Comparison of ENCODE assay signal across 1 cellular context in the genomic region with DNA sequence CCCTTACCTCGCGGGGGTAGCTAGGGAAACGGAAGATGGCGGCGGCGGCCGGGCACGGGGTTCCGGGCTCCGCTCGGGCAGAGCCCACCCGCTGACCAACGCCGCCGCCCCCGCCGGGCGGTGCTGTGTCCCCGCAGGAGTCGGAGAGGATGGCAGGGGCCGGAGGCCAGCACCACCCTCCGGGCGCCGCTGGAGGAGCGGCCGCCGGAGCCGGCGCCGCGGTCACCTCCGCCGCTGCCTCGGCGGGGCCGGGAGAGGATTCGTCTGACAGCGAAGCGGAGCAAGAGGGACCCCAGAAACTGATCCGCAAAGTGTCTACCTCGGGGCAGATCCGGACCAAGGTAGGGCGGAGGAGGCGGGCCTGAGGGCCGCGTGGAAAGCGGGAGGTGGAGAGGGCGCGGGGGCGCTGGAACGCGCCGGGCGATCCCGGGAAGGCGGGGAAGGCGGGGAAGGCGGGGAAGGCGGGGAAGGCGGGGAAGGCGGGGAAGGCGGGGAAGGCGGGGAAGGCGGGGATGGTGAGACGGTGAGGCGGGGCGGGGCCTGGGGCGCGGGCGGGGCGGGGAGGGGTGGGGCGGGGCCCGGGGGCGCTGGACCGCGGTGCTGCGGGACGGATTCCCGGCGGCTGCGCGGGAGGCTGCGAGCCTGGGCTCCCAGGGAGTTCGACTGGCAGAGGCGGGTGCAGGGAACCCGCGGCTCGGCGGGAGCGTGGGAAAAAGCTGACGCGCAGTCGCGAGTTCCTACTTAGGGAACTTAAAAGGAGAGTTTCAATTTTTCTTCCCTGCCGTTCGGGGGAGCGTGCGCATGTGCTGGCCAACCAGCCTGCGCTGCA.
TF ChIP-seq lines count a peak whose summit lies in the region.

A gene with protein sequence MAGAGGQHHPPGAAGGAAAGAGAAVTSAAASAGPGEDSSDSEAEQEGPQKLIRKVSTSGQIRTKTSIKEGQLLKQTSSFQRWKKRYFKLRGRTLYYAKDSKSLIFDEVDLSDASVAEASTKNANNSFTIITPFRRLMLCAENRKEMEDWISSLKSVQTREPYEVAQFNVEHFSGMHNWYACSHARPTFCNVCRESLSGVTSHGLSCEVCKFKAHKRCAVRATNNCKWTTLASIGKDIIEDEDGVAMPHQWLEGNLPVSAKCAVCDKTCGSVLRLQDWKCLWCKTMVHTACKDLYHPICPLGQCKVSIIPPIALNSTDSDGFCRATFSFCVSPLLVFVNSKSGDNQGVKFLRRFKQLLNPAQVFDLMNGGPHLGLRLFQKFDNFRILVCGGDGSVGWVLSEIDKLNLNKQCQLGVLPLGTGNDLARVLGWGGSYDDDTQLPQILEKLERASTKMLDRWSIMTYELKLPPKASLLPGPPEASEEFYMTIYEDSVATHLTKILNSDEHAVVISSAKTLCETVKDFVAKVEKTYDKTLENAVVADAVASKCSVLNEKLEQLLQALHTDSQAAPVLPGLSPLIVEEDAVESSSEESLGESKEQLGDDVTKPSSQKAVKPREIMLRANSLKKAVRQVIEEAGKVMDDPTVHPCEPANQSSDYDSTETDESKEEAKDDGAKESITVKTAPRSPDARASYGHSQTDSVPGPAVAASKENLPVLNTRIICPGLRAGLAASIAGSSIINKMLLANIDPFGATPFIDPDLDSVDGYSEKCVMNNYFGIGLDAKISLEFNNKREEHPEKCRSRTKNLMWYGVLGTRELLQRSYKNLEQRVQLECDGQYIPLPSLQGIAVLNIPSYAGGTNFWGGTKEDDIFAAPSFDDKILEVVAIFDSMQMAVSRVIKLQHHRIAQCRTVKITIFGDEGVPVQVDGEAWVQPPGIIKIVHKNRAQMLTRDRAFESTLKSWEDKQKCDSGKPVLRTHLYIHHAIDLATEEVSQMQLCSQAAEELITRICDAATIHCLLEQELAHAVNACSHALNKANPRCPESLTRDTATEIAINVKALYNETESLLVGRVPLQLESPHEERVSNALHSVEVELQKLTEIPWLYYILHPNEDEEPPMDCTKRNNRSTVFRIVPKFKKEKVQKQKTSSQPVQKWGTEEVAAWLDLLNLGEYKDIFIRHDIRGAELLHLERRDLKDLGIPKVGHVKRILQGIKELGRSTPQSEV (plus strand): TSS at position 24 of the 829 bp plus-strand sequence. CDS start 126 bp downstream, at position 150.

TF ChIP-seq in HEK293, 187 proteins besides CTCF, POLR2A, EP300 and RAD21 (continued from another document and continues in another):
- TF ChIP-seq ZNF777 (tag by site-specific recombination; IDR thresholded peaks at IDR 0.05; ENCODE audit: borderline replicate concordance) (no peak), ZNF354C (tag by site-specific recombination; IDR thresholded peaks at IDR 0.05; ENCODE audit: borderline replicate concordance, low read depth) (no peak), ZNF626 (tag by site-specific recombination; IDR thresholded peaks at IDR 0.05) (no peak), ZNF473 (tag by site-specific recombination; IDR thresholded peaks at IDR 0.05) (no peak), ZNF404 (tag by site-specific recombination; IDR thresholded peaks at IDR 0.05) (no peak), GLIS2 (tag by site-specific recombination; IDR thresholded peaks at IDR 0.05) (peak; percentile 82), ZNF112 (tag by site-specific recombination; IDR thresholded peaks at IDR 0.05) (no peak), SETDB1 (IDR thresholded peaks at IDR 0.05; ENCODE audit: insufficient read length, low read length) (no peak), ZFP3 (tag by site-specific recombination; IDR thresholded peaks at IDR 0.05; ENCODE audit: low read depth) (no peak), ZNF776 (tag by site-specific recombination; IDR thresholded peaks at IDR 0.05; ENCODE audit: borderline replicate concordance) (no peak), GFI1B (tag by site-specific recombination; IDR thresholded peaks at IDR 0.05) (no peak), YY1 (tag by site-specific recombination; IDR thresholded peaks at IDR 0.05) (peak; percentile 71), MEIS1 (CRISPR knock-in tag; IDR thresholded peaks at IDR 0.05; ENCODE audit: borderline replicate concordance) (no peak), ZFP69B (tag by site-specific recombination; IDR thresholded peaks at IDR 0.05) (no peak), ZNF610 (tag by site-specific recombination; IDR thresholded peaks at IDR 0.05; ENCODE audit: borderline replicate concordance) (no peak), ZNF211 (tag by site-specific recombination; IDR thresholded peaks at IDR 0.05; ENCODE audit: low read depth) (no peak), PRDM1 (tag by site-specific recombination; IDR thresholded peaks at IDR 0.05) (no peak; the same call in 1 of the 2 replicates), ZNF585B (tag by site-specific recombination; IDR thresholded peaks at IDR 0.05) (no peak), ZNF677 (tag by site-specific recombination; IDR thresholded peaks at IDR 0.05) (0 out of 2 replicates have a peak, but pooled peaks have one; percentile 7), SCRT2 (tag by site-specific recombination; IDR thresholded peaks at IDR 0.05) (no peak), ZNF174 (tag by site-specific recombination; IDR thresholded peaks at IDR 0.05) (no peak), ZNF366 (tag by site-specific recombination; conservative IDR thresholded peaks at IDR 0.05) (peak; percentile 61), ZNF24 (tag by site-specific recombination; IDR thresholded peaks at IDR 0.05) (no peak), ZNF426 (tag by site-specific recombination; IDR thresholded peaks at IDR 0.05) (no peak), ZNF169 (tag by site-specific recombination; IDR thresholded peaks at IDR 0.05) (no peak), ZNF544 (tag by site-specific recombination; IDR thresholded peaks at IDR 0.05) (no peak)
- TF ChIP-seq, protein P1, sequence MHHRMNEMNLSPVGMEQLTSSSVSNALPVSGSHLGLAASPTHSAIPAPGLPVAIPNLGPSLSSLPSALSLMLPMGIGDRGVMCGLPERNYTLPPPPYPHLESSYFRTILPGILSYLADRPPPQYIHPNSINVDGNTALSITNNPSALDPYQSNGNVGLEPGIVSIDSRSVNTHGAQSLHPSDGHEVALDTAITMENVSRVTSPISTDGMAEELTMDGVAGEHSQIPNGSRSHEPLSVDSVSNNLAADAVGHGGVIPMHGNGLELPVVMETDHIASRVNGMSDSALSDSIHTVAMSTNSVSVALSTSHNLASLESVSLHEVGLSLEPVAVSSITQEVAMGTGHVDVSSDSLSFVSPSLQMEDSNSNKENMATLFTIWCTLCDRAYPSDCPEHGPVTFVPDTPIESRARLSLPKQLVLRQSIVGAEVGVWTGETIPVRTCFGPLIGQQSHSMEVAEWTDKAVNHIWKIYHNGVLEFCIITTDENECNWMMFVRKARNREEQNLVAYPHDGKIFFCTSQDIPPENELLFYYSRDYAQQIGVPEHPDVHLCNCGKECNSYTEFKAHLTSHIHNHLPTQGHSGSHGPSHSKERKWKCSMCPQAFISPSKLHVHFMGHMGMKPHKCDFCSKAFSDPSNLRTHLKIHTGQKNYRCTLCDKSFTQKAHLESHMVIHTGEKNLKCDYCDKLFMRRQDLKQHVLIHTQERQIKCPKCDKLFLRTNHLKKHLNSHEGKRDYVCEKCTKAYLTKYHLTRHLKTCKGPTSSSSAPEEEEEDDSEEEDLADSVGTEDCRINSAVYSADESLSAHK (tag by site-specific recombination; IDR thresholded peaks at IDR 0.05): peak; percentile 92
- TF ChIP-seq, protein P2, sequence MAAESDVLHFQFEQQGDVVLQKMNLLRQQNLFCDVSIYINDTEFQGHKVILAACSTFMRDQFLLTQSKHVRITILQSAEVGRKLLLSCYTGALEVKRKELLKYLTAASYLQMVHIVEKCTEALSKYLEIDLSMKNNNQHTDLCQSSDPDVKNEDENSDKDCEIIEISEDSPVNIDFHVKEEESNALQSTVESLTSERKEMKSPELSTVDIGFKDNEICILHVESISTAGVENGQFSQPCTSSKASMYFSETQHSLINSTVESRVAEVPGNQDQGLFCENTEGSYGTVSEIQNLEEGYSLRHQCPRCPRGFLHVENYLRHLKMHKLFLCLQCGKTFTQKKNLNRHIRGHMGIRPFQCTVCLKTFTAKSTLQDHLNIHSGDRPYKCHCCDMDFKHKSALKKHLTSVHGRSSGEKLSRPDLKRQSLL (tag by site-specific recombination; IDR thresholded peaks at IDR 0.05): no peak
- TF ChIP-seq, protein P3, sequence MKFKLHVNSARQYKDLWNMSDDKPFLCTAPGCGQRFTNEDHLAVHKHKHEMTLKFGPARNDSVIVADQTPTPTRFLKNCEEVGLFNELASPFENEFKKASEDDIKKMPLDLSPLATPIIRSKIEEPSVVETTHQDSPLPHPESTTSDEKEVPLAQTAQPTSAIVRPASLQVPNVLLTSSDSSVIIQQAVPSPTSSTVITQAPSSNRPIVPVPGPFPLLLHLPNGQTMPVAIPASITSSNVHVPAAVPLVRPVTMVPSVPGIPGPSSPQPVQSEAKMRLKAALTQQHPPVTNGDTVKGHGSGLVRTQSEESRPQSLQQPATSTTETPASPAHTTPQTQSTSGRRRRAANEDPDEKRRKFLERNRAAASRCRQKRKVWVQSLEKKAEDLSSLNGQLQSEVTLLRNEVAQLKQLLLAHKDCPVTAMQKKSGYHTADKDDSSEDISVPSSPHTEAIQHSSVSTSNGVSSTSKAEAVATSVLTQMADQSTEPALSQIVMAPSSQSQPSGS (tag by site-specific recombination; IDR thresholded peaks at IDR 0.05; ENCODE audit: low read depth): no peak
- TF ChIP-seq, protein P4, sequence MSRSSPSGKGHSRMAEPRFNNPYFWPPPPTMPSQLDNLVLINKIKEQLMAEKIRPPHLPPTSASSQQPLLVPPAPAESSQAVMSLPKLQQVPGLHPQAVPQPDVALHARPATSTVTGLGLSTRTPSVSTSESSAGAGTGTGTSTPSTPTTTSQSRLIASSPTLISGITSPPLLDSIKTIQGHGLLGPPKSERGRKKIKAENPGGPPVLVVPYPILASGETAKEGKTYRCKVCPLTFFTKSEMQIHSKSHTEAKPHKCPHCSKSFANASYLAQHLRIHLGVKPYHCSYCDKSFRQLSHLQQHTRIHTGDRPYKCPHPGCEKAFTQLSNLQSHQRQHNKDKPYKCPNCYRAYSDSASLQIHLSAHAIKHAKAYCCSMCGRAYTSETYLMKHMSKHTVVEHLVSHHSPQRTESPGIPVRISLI (tag by site-specific recombination; IDR thresholded peaks at IDR 0.05): no peak
- TF ChIP-seq, protein P5, sequence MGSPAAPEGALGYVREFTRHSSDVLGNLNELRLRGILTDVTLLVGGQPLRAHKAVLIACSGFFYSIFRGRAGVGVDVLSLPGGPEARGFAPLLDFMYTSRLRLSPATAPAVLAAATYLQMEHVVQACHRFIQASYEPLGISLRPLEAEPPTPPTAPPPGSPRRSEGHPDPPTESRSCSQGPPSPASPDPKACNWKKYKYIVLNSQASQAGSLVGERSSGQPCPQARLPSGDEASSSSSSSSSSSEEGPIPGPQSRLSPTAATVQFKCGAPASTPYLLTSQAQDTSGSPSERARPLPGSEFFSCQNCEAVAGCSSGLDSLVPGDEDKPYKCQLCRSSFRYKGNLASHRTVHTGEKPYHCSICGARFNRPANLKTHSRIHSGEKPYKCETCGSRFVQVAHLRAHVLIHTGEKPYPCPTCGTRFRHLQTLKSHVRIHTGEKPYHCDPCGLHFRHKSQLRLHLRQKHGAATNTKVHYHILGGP (tag by site-specific recombination; IDR thresholded peaks at IDR 0.05): no peak
- TF ChIP-seq, protein P6, sequence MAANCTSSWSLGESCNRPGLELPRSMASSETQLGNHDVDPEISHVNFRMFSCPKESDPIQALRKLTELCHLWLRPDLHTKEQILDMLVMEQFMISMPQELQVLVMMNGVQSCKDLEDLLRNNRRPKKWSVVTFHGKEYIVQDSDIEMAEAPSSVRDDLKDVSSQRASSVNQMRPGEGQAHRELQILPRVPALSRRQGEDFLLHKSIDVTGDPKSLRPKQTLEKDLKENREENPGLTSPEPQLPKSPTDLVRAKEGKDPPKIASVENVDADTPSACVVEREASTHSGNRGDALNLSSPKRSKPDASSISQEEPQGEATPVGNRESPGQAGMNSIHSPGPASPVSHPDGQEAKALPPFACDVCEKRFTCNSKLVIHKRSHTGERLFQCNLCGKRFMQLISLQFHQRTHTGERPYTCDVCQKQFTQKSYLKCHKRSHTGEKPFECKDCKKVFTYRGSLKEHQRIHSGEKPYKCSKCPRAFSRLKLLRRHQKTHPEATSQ (tag by site-specific recombination; IDR thresholded peaks at IDR 0.05): no peak
- TF ChIP-seq, protein P7, sequence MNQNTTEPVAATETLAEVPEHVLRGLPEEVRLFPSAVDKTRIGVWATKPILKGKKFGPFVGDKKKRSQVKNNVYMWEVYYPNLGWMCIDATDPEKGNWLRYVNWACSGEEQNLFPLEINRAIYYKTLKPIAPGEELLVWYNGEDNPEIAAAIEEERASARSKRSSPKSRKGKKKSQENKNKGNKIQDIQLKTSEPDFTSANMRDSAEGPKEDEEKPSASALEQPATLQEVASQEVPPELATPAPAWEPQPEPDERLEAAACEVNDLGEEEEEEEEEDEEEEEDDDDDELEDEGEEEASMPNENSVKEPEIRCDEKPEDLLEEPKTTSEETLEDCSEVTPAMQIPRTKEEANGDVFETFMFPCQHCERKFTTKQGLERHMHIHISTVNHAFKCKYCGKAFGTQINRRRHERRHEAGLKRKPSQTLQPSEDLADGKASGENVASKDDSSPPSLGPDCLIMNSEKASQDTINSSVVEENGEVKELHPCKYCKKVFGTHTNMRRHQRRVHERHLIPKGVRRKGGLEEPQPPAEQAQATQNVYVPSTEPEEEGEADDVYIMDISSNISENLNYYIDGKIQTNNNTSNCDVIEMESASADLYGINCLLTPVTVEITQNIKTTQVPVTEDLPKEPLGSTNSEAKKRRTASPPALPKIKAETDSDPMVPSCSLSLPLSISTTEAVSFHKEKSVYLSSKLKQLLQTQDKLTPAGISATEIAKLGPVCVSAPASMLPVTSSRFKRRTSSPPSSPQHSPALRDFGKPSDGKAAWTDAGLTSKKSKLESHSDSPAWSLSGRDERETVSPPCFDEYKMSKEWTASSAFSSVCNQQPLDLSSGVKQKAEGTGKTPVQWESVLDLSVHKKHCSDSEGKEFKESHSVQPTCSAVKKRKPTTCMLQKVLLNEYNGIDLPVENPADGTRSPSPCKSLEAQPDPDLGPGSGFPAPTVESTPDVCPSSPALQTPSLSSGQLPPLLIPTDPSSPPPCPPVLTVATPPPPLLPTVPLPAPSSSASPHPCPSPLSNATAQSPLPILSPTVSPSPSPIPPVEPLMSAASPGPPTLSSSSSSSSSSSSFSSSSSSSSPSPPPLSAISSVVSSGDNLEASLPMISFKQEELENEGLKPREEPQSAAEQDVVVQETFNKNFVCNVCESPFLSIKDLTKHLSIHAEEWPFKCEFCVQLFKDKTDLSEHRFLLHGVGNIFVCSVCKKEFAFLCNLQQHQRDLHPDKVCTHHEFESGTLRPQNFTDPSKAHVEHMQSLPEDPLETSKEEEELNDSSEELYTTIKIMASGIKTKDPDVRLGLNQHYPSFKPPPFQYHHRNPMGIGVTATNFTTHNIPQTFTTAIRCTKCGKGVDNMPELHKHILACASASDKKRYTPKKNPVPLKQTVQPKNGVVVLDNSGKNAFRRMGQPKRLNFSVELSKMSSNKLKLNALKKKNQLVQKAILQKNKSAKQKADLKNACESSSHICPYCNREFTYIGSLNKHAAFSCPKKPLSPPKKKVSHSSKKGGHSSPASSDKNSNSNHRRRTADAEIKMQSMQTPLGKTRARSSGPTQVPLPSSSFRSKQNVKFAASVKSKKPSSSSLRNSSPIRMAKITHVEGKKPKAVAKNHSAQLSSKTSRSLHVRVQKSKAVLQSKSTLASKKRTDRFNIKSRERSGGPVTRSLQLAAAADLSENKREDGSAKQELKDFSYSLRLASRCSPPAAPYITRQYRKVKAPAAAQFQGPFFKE (tag by site-specific recombination; IDR thresholded peaks at IDR 0.05; ENCODE audit: borderline replicate concordance): no peak
